Comparison of ENCODE assay signal across 7 cellular contexts in the genomic region with DNA sequence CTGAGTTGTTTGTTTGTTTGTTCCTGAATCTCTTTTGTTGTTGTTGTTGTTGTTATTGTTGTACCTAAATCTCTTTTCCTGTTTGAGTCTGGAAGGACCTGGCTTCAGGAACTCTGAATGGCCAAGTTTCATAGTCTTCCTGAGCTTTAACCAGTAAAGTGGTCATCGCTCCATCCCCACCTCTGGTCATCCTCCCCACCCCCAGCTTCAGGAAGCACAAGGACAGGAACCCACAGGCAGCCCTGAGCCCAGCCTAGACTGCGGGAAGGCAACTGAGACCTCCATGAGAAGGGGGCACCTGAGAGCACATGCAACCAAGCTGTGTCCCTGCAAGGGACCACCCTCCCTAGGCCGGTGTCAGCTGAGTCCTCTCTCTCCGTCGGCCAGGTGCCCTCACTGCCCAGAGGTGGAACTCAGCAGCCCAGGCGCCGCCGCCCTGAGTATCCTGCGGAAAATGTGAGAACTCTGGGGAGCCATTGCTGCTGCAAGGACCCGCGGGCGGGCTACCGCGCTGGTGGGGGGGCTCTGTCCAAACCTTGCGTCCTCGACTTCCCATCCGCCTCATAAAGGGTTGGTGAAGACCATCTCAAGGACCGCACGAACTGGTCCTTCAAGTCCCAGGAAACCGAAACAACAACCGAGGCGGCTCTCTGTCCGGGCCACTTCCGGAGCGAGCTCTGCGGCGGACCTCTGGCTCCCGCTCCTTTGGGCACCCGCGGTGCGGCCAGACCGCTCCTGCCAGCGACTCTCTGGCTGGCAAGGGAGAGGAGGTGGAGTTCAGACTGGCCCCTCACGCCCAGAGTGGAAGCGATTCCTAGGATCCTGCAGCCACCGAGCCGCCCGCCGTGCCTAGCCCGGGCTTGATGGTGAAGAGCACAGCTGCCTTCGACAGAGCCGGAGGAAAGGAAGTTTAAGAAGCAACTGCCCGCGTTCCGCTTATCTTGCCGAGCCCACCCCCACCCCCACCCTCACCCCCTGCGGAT.
DNase-seq lines count a peak whose midpoint lies in the region; ATAC-seq and TF ChIP-seq lines count a peak whose summit lies in the region.

No MANE protein-coding gene starts in this region.

- H3K27ac Mint-ChIP-seq in activated naive CD8-positive, alpha-beta T cell treated with anti-CD3 and anti-CD28 coated beads, Interleukin-2, amount 50 U/mL, for 24 hours: no peak overlapping the region
- H3K27ac Mint-ChIP-seq in stimulated activated naive B cell treated with anti-CD40 and anti-IgM and Interleukin-4, amounts not matched to agents 10 μg/mL and 1 μg/mL and 100 μg/mL, for 72 hours: peak overlapping the region; percentile 77

- no peaks in the 10 kb centered on the region for H3K9me3 Mint-ChIP-seq in activated naive CD8-positive, alpha-beta T cell treated with anti-CD3 and anti-CD28 coated beads, Interleukin-2, amount 50 U/mL, for 24 hours
- peaks cover 0 to 3% of the 10 kb centered on the region in 2 donors for H3K9me3 Mint-ChIP-seq in stimulated activated naive B cell treated with anti-CD40 and anti-IgM and Interleukin-4, amounts not matched to agents 10 μg/mL and 1 μg/mL and 100 μg/mL, for 72 hours

- ATAC-seq in activated naive CD8-positive, alpha-beta T cell treated with anti-CD3 and anti-CD28 coated beads, Interleukin-2, amount 50 U/mL, for 24 hours: no peak
- peak in 1 of 2 donors; percentile 18 for ATAC-seq in stimulated activated naive B cell treated with anti-CD40 and anti-IgM and Interleukin-4, amounts not matched to agents 10 μg/mL and 1 μg/mL and 100 μg/mL, for 72 hours (replicated peaks)

- H3K4me1 Mint-ChIP-seq in activated naive CD8-positive, alpha-beta T cell treated with anti-CD3 and anti-CD28 coated beads, Interleukin-2, amount 50 U/mL, for 24 hours: peaks cover 44% of the 10 kb centered on the region
- peaks cover 46 to 71% of the 10 kb centered on the region in 2 donors for H3K4me1 Mint-ChIP-seq in stimulated activated naive B cell treated with anti-CD40 and anti-IgM and Interleukin-4, amounts not matched to agents 10 μg/mL and 1 μg/mL and 100 μg/mL, for 72 hours

- no peak for TF ChIP-seq CTCF in HFF-Myc (IDR thresholded peaks at IDR 0.05; ENCODE audit: low read depth, low read length, missing control alignments)

- peak overlapping the region; percentile 57 for H3K4me3 Mint-ChIP-seq in activated naive CD8-positive, alpha-beta T cell treated with anti-CD3 and anti-CD28 coated beads, Interleukin-2, amount 50 U/mL, for 24 hours
- peak overlapping the region; percentile 72 to 81 for H3K4me3 Mint-ChIP-seq in stimulated activated naive B cell treated with anti-CD40 and anti-IgM and Interleukin-4, amounts not matched to agents 10 μg/mL and 1 μg/mL and 100 μg/mL, for 72 hours

- H3K27me3 Mint-ChIP-seq in activated naive CD8-positive, alpha-beta T cell treated with anti-CD3 and anti-CD28 coated beads, Interleukin-2, amount 50 U/mL, for 24 hours: peaks cover 80% of the 10 kb centered on the region
- peaks cover 79 to 93% of the 10 kb centered on the region in 2 donors for H3K27me3 Mint-ChIP-seq in stimulated activated naive B cell treated with anti-CD40 and anti-IgM and Interleukin-4, amounts not matched to agents 10 μg/mL and 1 μg/mL and 100 μg/mL, for 72 hours

- H3K36me3 Mint-ChIP-seq in activated naive CD8-positive, alpha-beta T cell treated with anti-CD3 and anti-CD28 coated beads, Interleukin-2, amount 50 U/mL, for 24 hours (ENCODE audit: low read depth): peaks cover 3% of the 10 kb centered on the region
- peaks cover 9 to 10% of the 10 kb centered on the region in 2 donors for H3K36me3 Mint-ChIP-seq in stimulated activated naive B cell treated with anti-CD40 and anti-IgM and Interleukin-4, amounts not matched to agents 10 μg/mL and 1 μg/mL and 100 μg/mL, for 72 hours

- H3K4me3 ChIP-seq in HFF-Myc (replicated peaks; ENCODE audit: low read depth, low read length): peak overlapping the region; percentile 36

- DNase-seq in HFF-Myc (ENCODE audit: extremely low read depth, low read depth): no peak
- no peak for DNase-seq in activated naive CD8-positive, alpha-beta T cell treated with anti-CD3 and anti-CD28 coated beads, Interleukin-2, amount 50 U/mL, for 24 hours
- peak; percentile 76 for DNase-seq in islet precursor cell
- no peak for DNase-seq in stimulated activated naive B cell treated with anti-CD40 and anti-IgM and Interleukin-4, amounts not matched to agents 10 μg/mL and 1 μg/mL and 100 μg/mL, for 72 hours
- DNase-seq in NCI-H1105 treated with DMSO at 0.1 percent for 48 hours (lab: John Stamatoyannopoulos, UW): no peak
- no peak for DNase-seq in NCI-H1694 treated with DMSO at 0.1 percent for 48 hours (lab: John Stamatoyannopoulos, UW)
- DNase-seq in NCI-H526 (lab: John Stamatoyannopoulos, UW): no peak
